24 cellular contexts compared by ENCODE assay signal in genomic region chr15:43146187-43146586, GRCh38. TPM values are rescaled to one million over a fixed set of nuclear protein-coding genes. Genes with fewer than 3 reads are reported as not detected.
A peak's percentile ranks its signal among the peaks of the same experiment; 100 is the strongest.
DNase-seq lines count a peak whose midpoint lies in the region; ATAC-seq, FAIRE-seq and TF ChIP-seq lines count a peak whose summit lies in the region.
"Had no signal": no experiment of that assay in that cellular context is flagged by ENCODE, and none has a peak within 500 bp of the region (broad histone marks: within the 10 kb centered on the region; RNA-seq: fewer than 3 reads in every experiment).

No MANE protein-coding gene starts in this region.

- ATAC-seq in HepG2 (no peak), right lobe of liver (no peak), left lobe of liver (no peak)
- no peak for ATAC-seq in central memory CD8-positive, alpha-beta T cell (replicated peaks; ENCODE audit: extremely low read depth, poor library complexity, severe bottlenecking)
- ATAC-seq: HCT116 had no signal

- H3K79me2 ChIP-seq in HepG2 (ENCODE audit: insufficient read depth, low read length) = no peaks in the 10 kb centered on the region

- peaks cover 22% of the 10 kb centered on the region for H3K4me1 Mint-ChIP-seq in central memory CD8-positive, alpha-beta T cell
- no peaks in the 10 kb centered on the region for H3K4me1 Mint-ChIP-seq in neural crest cell

- CTCF ChIA-PET in HepG2 (lab: Yijun Ruan, JAX; ENCODE audit: low intra/inter-chr PET ratio, low total read pairs) = no interaction called here

- no peaks in the 10 kb centered on the region for H4K20me1 ChIP-seq in HepG2 (ENCODE audit: insufficient read depth, low read length)
- H4K20me1 ChIP-seq: BLaER1 treated with 17β-estradiol and CSF1 and Interleukin-3, amounts not matched to agents 10 nM and 100 nM had no signal

- no peak overlapping the region for H3K27ac ChIP-seq in HepG2 (ENCODE audit: extremely low read length, insufficient read depth, low read length)
- no peak overlapping the region for H3K27ac ChIP-seq in right lobe of liver
- H3K27ac ChIP-seq: 22Rv1; BLaER1 treated with 17β-estradiol and CSF1 and Interleukin-3, amounts not matched to agents 10 nM and 100 nM; GM23248 had no signal

- H3K9ac ChIP-seq in HepG2 (ENCODE audit: insufficient read depth, low read depth, low read length) = no peak overlapping the region
- H3K9ac ChIP-seq: BLaER1 treated with 17β-estradiol and CSF1 and Interleukin-3, amounts not matched to agents 10 nM and 100 nM; GM23248 had no signal

- in situ Hi-C loops in HepG2 (cut with HindIII; ENCODE audit: extremely low pct_ligation_motif_present, low pct_unique_long_range_greater_than_20kb) = no loop called here

- no peak for TF ChIP-seq RAD21 in HepG2 (CRISPR knock-in tag; IDR thresholded peaks at IDR 0.05)

- TF ChIP-seq POLR2A in HepG2 (IDR thresholded peaks at IDR 0.05; ENCODE audit: insufficient read depth in 1 of 2, low read depth in 2 of 2, low read length in 2 of 2) (no peak), right lobe of liver (IDR thresholded peaks at IDR 0.05) (no peak)

- no peak for TF ChIP-seq CTCF in HepG2 (CRISPR knock-in tag; IDR thresholded peaks at IDR 0.05)
- no peak for TF ChIP-seq CTCF in right lobe of liver (IDR thresholded peaks at IDR 0.05)
- TF ChIP-seq CTCF in neural crest cell (conservative IDR thresholded peaks at IDR 0.05) = no peak

- POLR2A ChIA-PET in HepG2 (lab: Yijun Ruan, JAX) = no interaction called here

- no peak overlapping the region for H2AFZ ChIP-seq in HepG2 (ENCODE audit: low read length)
- H2AFZ ChIP-seq: GM23248 had no signal

- no peak overlapping the region for H3K4me3 ChIP-seq in HepG2 (replicated peaks in 1 of 3; ENCODE audit: insufficient read depth in 1 of 3, low read depth in 2 of 3, low read length in 3 of 3)
- no peak overlapping the region for H3K4me3 ChIP-seq in right lobe of liver
- H3K4me3 ChIP-seq: BLaER1 treated with 17β-estradiol and CSF1 and Interleukin-3, amounts not matched to agents 10 nM and 100 nM; GM23248 had no signal

- no peak for FAIRE-seq in HepG2 (lab: Jason Lieb, UNC)
- FAIRE-seq: A204.1, G401.6, GM12892 had no signal

- no peaks in the 10 kb centered on the region; a peak in 1 of 5 replicates for H3K27me3 ChIP-seq in HepG2 (ENCODE audit: control insufficient read depth in 1 of 2, insufficient read depth in 2 of 2, low read length in 2 of 2)
- H3K27me3 ChIP-seq in right lobe of liver = no peaks in the 10 kb centered on the region
- H3K27me3 ChIP-seq: BE2C; BLaER1 treated with 17β-estradiol and CSF1 and Interleukin-3, amounts not matched to agents 10 nM and 100 nM had no signal

- TF ChIP-seq EP300 in HepG2 (IDR thresholded peaks at IDR 0.05; ENCODE audit: low read depth in 2 of 2, low read length in 2 of 2) = no peak
- TF ChIP-seq EP300 in HepG2 (CRISPR knock-in tag; IDR thresholded peaks at IDR 0.05; ENCODE audit: borderline replicate concordance) = no peak

- peak overlapping the region; percentile 47 for H3K27ac Mint-ChIP-seq in central memory CD8-positive, alpha-beta T cell (ENCODE audit: low read depth)
- peak overlapping the region; percentile 44 for H3K27ac Mint-ChIP-seq in neural crest cell (ENCODE audit: unreplicated experiment)
- H3K27ac Mint-ChIP-seq: CD4-positive, alpha-beta T cell; HFFc6 had no signal

- H3K9me3 Mint-ChIP-seq in central memory CD8-positive, alpha-beta T cell = no peaks in the 10 kb centered on the region
- H3K9me3 Mint-ChIP-seq in neural crest cell = no peaks in the 10 kb centered on the region
- H3K9me3 Mint-ChIP-seq: CD14-positive monocyte; CD4-positive, alpha-beta T cell; CD8-positive, alpha-beta memory T cell; H9; HFFc6 had no signal

- H3K27me3 Mint-ChIP-seq in central memory CD8-positive, alpha-beta T cell = no peaks in the 10 kb centered on the region
- no peaks in the 10 kb centered on the region for H3K27me3 Mint-ChIP-seq in neural crest cell (ENCODE audit: low read depth)
- H3K27me3 Mint-ChIP-seq: CD4-positive, alpha-beta T cell; CD8-positive, alpha-beta memory T cell had no signal

- no peak overlapping the region for H3K4me2 ChIP-seq in HepG2 (ENCODE audit: low read depth, low read length)
- H3K4me2 ChIP-seq: BLaER1 treated with 17β-estradiol and CSF1 and Interleukin-3, amounts not matched to agents 10 nM and 100 nM had no signal

- H3K36me3 Mint-ChIP-seq in central memory CD8-positive, alpha-beta T cell (ENCODE audit: insufficient read depth) = peaks cover 13% of the 10 kb centered on the region
- H3K36me3 Mint-ChIP-seq in neural crest cell (ENCODE audit: low read depth) = peaks cover 7% of the 10 kb centered on the region

- no TSS peak for BruUV-seq in HepG2 (replicated peaks; lab: Mats Ljungman, UMichigan)

- DNase-seq in HepG2 (ENCODE audit: low spot score) (no peak), right lobe of liver (no peak), neural crest cell (ENCODE audit: low read depth, low spot score) (no peak), left lobe of liver (ENCODE audit: low spot score) (no peak), kidney glomerular epithelial cell (lab: John Stamatoyannopoulos, UW) (no peak)
- DNase-seq in central memory CD8-positive, alpha-beta T cell (ENCODE audit: low spot score in 2 of 2) = no peak
- DNase-seq: ACHN; AML-193; BE2C; Calu3; CD4-positive, alpha-beta T cell; CD8-positive, alpha-beta memory T cell; DMS53; DMS79 treated with DMSO at 0.1 percent for 48 hours; GM23248; H9; HFFc6 had no signal

- WGBS in HepG2 (ENCODE audit: low lambda C conversion rate) = 97% methylated on average over 5 of the region's 5 CpGs
- 89% methylated on average over 5 of the region's 5 CpGs for WGBS in right lobe of liver (ENCODE audit: insufficient coverage, low coverage, low lambda C conversion rate, missing lambda C conversion rate)

- H3K36me3 ChIP-seq in HepG2 (replicated peaks in 1 of 2; ENCODE audit: control insufficient read depth in 1 of 2, insufficient read depth in 2 of 2, low read length in 2 of 2) = peaks cover 2 to 42% of the 10 kb centered on the region in 2 experiments
- peaks cover 0 to 25% (median 11%) of the 10 kb centered on the region in 4 donors for H3K36me3 ChIP-seq in right lobe of liver

- no peak overlapping the region for H3K4me3 Mint-ChIP-seq in central memory CD8-positive, alpha-beta T cell
- no peak overlapping the region for H3K4me3 Mint-ChIP-seq in neural crest cell
- H3K4me3 Mint-ChIP-seq: CD14-positive monocyte; CD4-positive, alpha-beta T cell; CD8-positive, alpha-beta memory T cell; H9; HFFc6 had no signal

- no peaks in the 10 kb centered on the region for H3K9me3 ChIP-seq in HepG2 (ENCODE audit: low read length)
- H3K9me3 ChIP-seq in right lobe of liver = no peaks in the 10 kb centered on the region
- H3K9me3 ChIP-seq: BE2C had no signal

- intact Hi-C loops in HepG2 (cut with micrococcal nuclease; ENCODE audit: unreplicated experiment) (no loop called here), right lobe of liver (cut with DNase I) (no loop called here)

- no peaks in the 10 kb centered on the region for H3K4me1 ChIP-seq in HepG2 (ENCODE audit: insufficient read depth, low read length)
- H3K4me1 ChIP-seq in right lobe of liver = no peaks in the 10 kb centered on the region
- H3K4me1 ChIP-seq: BE2C had no signal

RNA-seq across cellular contexts. Expression of gene TMEM62, which starts 12.8 kb away (rescaled TPM):
- 13.8 and 20.9 TPM in 2 replicates for total RNA-seq in HepG2 (2016; rRNA removed; fragmentation: Illumina TruSeq; extraction: Trizol)
- 11.1 and 14.4 TPM in 2 replicates for total RNA-seq in HepG2 (2016; cell fraction: cytosol; rRNA removed; fragmentation: Illumina TruSeq; extraction: Trizol; ENCODE audit: low read depth)
- 11.8 and 20.8 TPM in 2 replicates for total RNA-seq in HepG2 (2016; cell fraction: insoluble cytoplasmic fraction; rRNA removed; fragmentation: Illumina TruSeq; extraction: Trizol)
- 18.6 and 19.3 TPM in 2 replicates for total RNA-seq in HepG2 (2016; cell fraction: membrane; rRNA removed; fragmentation: Illumina TruSeq; extraction: Trizol)
- 29.9 and 33.1 TPM in 2 replicates for total RNA-seq in HepG2 (2016; cell fraction: nucleus; rRNA removed; fragmentation: Illumina TruSeq; extraction: Trizol)
- 14.2 and 19.9 TPM in 2 replicates for polyA plus RNA-seq in HepG2 (2011; rRNA removed)
- polyA plus RNA-seq in HepG2 (2011; cell fraction: cytosol; rRNA removed) = 8.3 and 17.6 TPM in 2 replicates
- polyA plus RNA-seq in HepG2 (2011; cell fraction: nucleus; rRNA removed) = 18.9 and 27.0 TPM in 2 replicates
- 35.0 and 42.0 TPM in 2 replicates for polyA plus RNA-seq in HepG2 (2012)
- 8.6 and 8.9 TPM in 2 replicates for polyA plus RNA-seq in HepG2 (2016; cell fraction: cytosol; fragmentation: Illumina TruSeq; extraction: Trizol; ENCODE audit: low read depth)
- 9.6 and 10.8 TPM in 2 replicates for polyA plus RNA-seq in HepG2 (2016; cell fraction: insoluble cytoplasmic fraction; fragmentation: Illumina TruSeq; extraction: Trizol; ENCODE audit: low read depth)
- polyA plus RNA-seq in HepG2 (2016; cell fraction: membrane; fragmentation: Illumina TruSeq; extraction: Trizol; ENCODE audit: low read depth) = 14.0 and 15.4 TPM in 2 replicates
- polyA plus RNA-seq in HepG2 (2016; cell fraction: nucleus; fragmentation: Illumina TruSeq; extraction: Trizol; ENCODE audit: insufficient read depth, low read depth) = 26.7 and 27.5 TPM in 2 replicates
- 9.4 and 12.1 TPM in 2 replicates for polyA minus RNA-seq in HepG2 (2011; rRNA and poly(A)+ RNA removed; ENCODE audit: low replicate concordance)
- polyA minus RNA-seq in HepG2 (2011; cell fraction: cytosol; rRNA and poly(A)+ RNA removed) = 4.8 and 9.0 TPM in 2 replicates
- 50.1 and 63.3 TPM in 2 replicates for polyA minus RNA-seq in HepG2 (2011; cell fraction: nucleus; rRNA and poly(A)+ RNA removed)
- total RNA-seq in right lobe of liver = 10 to 100 TPM in 3 of 6 experiments, 1 to 10 TPM in 3; 7.6 to 17.1 (median 9.6) TPM
- total RNA-seq in neural crest cell = 15.3 and 15.8 TPM in 2 replicates
- total RNA-seq in left lobe of liver = 7.8 TPM

RNA-seq across cellular contexts. Expression of gene CCNDBP1, which starts 39.0 kb away (rescaled TPM):
- total RNA-seq in HepG2 (2016; rRNA removed; fragmentation: Illumina TruSeq; extraction: Trizol) = 24.8 and 33.1 TPM in 2 replicates
- total RNA-seq in HepG2 (2016; cell fraction: cytosol; rRNA removed; fragmentation: Illumina TruSeq; extraction: Trizol; ENCODE audit: low read depth) = 5.3 and 5.7 TPM in 2 replicates
- total RNA-seq in HepG2 (2016; cell fraction: insoluble cytoplasmic fraction; rRNA removed; fragmentation: Illumina TruSeq; extraction: Trizol) = 23.1 and 35.5 TPM in 2 replicates
- total RNA-seq in HepG2 (2016; cell fraction: membrane; rRNA removed; fragmentation: Illumina TruSeq; extraction: Trizol) = 11.3 and 11.4 TPM in 2 replicates
- total RNA-seq in HepG2 (2016; cell fraction: nucleus; rRNA removed; fragmentation: Illumina TruSeq; extraction: Trizol) = 14.3 and 16.4 TPM in 2 replicates
- polyA plus RNA-seq in HepG2 (2011; rRNA removed) = 35.9 and 42.3 TPM in 2 replicates
- polyA plus RNA-seq in HepG2 (2011; cell fraction: cytosol; rRNA removed) = 35.3 and 35.4 TPM in 2 replicates
- 31.8 and 37.6 TPM in 2 replicates for polyA plus RNA-seq in HepG2 (2011; cell fraction: nucleus; rRNA removed)
- polyA plus RNA-seq in HepG2 (2012) = 23.1 and 31.6 TPM in 2 replicates
- 5.0 and 5.3 TPM in 2 replicates for polyA plus RNA-seq in HepG2 (2016; cell fraction: cytosol; fragmentation: Illumina TruSeq; extraction: Trizol; ENCODE audit: low read depth)
- 31.6 and 34.7 TPM in 2 replicates for polyA plus RNA-seq in HepG2 (2016; cell fraction: insoluble cytoplasmic fraction; fragmentation: Illumina TruSeq; extraction: Trizol; ENCODE audit: low read depth)
- polyA plus RNA-seq in HepG2 (2016; cell fraction: membrane; fragmentation: Illumina TruSeq; extraction: Trizol; ENCODE audit: low read depth) = 7.8 and 9.0 TPM in 2 replicates
- polyA plus RNA-seq in HepG2 (2016; cell fraction: nucleus; fragmentation: Illumina TruSeq; extraction: Trizol; ENCODE audit: insufficient read depth, low read depth) = 16.2 and 18.0 TPM in 2 replicates
- polyA minus RNA-seq in HepG2 (2011; rRNA and poly(A)+ RNA removed; ENCODE audit: low replicate concordance) = 25.9 and 41.1 TPM in 2 replicates
- 13.3 and 14.3 TPM in 2 replicates for polyA minus RNA-seq in HepG2 (2011; cell fraction: cytosol; rRNA and poly(A)+ RNA removed)
- polyA minus RNA-seq in HepG2 (2011; cell fraction: nucleus; rRNA and poly(A)+ RNA removed) = 40.0 and 46.0 TPM in 2 replicates
- 10 to 100 TPM; 20.2 to 30.5 (median 22.9) TPM for total RNA-seq in right lobe of liver
- 29.5 and 31.4 TPM in 2 replicates for total RNA-seq in neural crest cell
- total RNA-seq in left lobe of liver = 20.0 TPM

RNA-seq across cellular contexts. Expression of gene UBR1, which starts 40.3 kb away (rescaled TPM):
- total RNA-seq in HepG2 (2016; rRNA removed; fragmentation: Illumina TruSeq; extraction: Trizol) (18.0 and 21.7 TPM in 2 replicates), right lobe of liver (10 to 100 TPM in 3 of 6 experiments, 1 to 10 TPM in 3; 8.8 to 15.6 (median 10.6) TPM), neural crest cell (23.9 and 29.3 TPM in 2 replicates), left lobe of liver (9.2 TPM)
- 9.3 and 9.4 TPM in 2 replicates for total RNA-seq in HepG2 (2016; cell fraction: cytosol; rRNA removed; fragmentation: Illumina TruSeq; extraction: Trizol; ENCODE audit: low read depth)
- 17.5 and 18.2 TPM in 2 replicates for total RNA-seq in HepG2 (2016; cell fraction: insoluble cytoplasmic fraction; rRNA removed; fragmentation: Illumina TruSeq; extraction: Trizol)
- total RNA-seq in HepG2 (2016; cell fraction: membrane; rRNA removed; fragmentation: Illumina TruSeq; extraction: Trizol) = 4.4 and 5.0 TPM in 2 replicates
- total RNA-seq in HepG2 (2016; cell fraction: nucleus; rRNA removed; fragmentation: Illumina TruSeq; extraction: Trizol) = 32.7 and 33.5 TPM in 2 replicates
- polyA plus RNA-seq in HepG2 (2011; rRNA removed) = 6.4 and 7.2 TPM in 2 replicates
- polyA plus RNA-seq in HepG2 (2011; cell fraction: cytosol; rRNA removed) = 2.6 and 4.7 TPM in 2 replicates
- polyA plus RNA-seq in HepG2 (2011; cell fraction: nucleus; rRNA removed) = 7.8 and 8.8 TPM in 2 replicates
- 9.7 and 11.8 TPM in 2 replicates for polyA plus RNA-seq in HepG2 (2012)
- polyA plus RNA-seq in HepG2 (2016; cell fraction: cytosol; fragmentation: Illumina TruSeq; extraction: Trizol; ENCODE audit: low read depth) = 0.95 and 1.2 TPM in 2 replicates
- polyA plus RNA-seq in HepG2 (2016; cell fraction: insoluble cytoplasmic fraction; fragmentation: Illumina TruSeq; extraction: Trizol; ENCODE audit: low read depth) = 6.2 and 7.4 TPM in 2 replicates
- 0.58 and 1.1 TPM in 2 replicates for polyA plus RNA-seq in HepG2 (2016; cell fraction: membrane; fragmentation: Illumina TruSeq; extraction: Trizol; ENCODE audit: low read depth)
- polyA plus RNA-seq in HepG2 (2016; cell fraction: nucleus; fragmentation: Illumina TruSeq; extraction: Trizol; ENCODE audit: insufficient read depth, low read depth) = 11.8 and 15.4 TPM in 2 replicates
- polyA minus RNA-seq in HepG2 (2011; rRNA and poly(A)+ RNA removed; ENCODE audit: low replicate concordance) = 14.1 and 20.9 TPM in 2 replicates
- polyA minus RNA-seq in HepG2 (2011; cell fraction: cytosol; rRNA and poly(A)+ RNA removed) = 11.9 and 12.7 TPM in 2 replicates
- polyA minus RNA-seq in HepG2 (2011; cell fraction: nucleus; rRNA and poly(A)+ RNA removed) = 68.1 and 101 TPM in 2 replicates
